Comparison of ENCODE assay signal across 22 cellular contexts in genomic region chr20:4261333-4262284, GRCh38. TPM values are rescaled to one million over a fixed set of nuclear protein-coding genes. Genes with fewer than 3 reads are reported as not detected.
DNase-seq lines count a peak whose midpoint lies in the region; ATAC-seq and TF ChIP-seq lines count a peak whose summit lies in the region.
"Had no signal": no experiment of that assay in that cellular context is flagged by ENCODE, and none has a peak within 500 bp of the region (broad histone marks: within the 10 kb centered on the region; RNA-seq: fewer than 3 reads in every experiment).

No MANE protein-coding gene starts in this region.

- no peak for ATAC-seq in GM19351 (IDR thresholded peaks at IDR 0.05; ENCODE audit: unreplicated experiment)
- ATAC-seq: natural killer cell treated with Interleukin-12 subunit alpha and Interleukin-12 subunit beta and Interleukin-15 and Interleukin-18, amount 100 ng/mL, for 72 hours; stimulated activated effector memory CD8-positive, alpha-beta T cell treated with anti-CD3 and anti-CD28 coated beads, Interleukin-12 subunit alpha, Interleukin-12 subunit beta, amount 100 ng/mL, for 72 hours had no signal

- peak; percentile 38 for DNase-seq in ELR (ENCODE audit: low read depth)
- DNase-seq in NT2/D1 (ENCODE audit: low read depth, low spot score), result peak; percentile 70
- DNase-seq in epithelial cell of esophagus (ENCODE audit: low read depth), result peak; percentile 54
- peak; percentile 11 for DNase-seq in myocyte (ENCODE audit: low read depth)
- DNase-seq in stimulated activated CD4-positive, alpha-beta T cell treated with anti-CD3 and anti-CD28 coated beads, Interleukin-1b, Interleukin-23, amount 100 ng/mL, for 48 hours, result no peak
- no peak for DNase-seq in activated effector memory CD4-positive, alpha-beta T cell treated with Interleukin-2 at 50 U/mL for 16 hours
- no peak for DNase-seq in kidney glomerular epithelial cell (lab: John Stamatoyannopoulos, UW)
- DNase-seq: activated CD4-positive, alpha-beta T cell treated with anti-CD3 and anti-CD28 coated beads, Interleukin-2, amount 50 U/mL, for 1 hour; activated gamma-delta T cell treated with Interleukin-2 at 50 U/mL for 16 hours; dorsolateral prefrontal cortex; esophagus squamous epithelium; NCI-H187; NCI-H345; RPMI8226 had no signal

- H3K36me3 ChIP-seq in NT2/D1 (ENCODE audit: insufficient read depth, insufficient read length, low read length), result no peaks in the 10 kb centered on the region
- H3K36me3 ChIP-seq: ascending aorta, esophagus squamous epithelium, prostate gland, thoracic aorta had no signal

- no peak overlapping the region for H3K9ac ChIP-seq in NT2/D1 (ENCODE audit: insufficient read length, low read depth)

- no peaks in the 10 kb centered on the region for H3K27me3 ChIP-seq in NT2/D1 (ENCODE audit: insufficient read depth, insufficient read length)
- H3K27me3 ChIP-seq: ascending aorta had no signal

- H3K4me3 ChIP-seq in NT2/D1 (ENCODE audit: insufficient read length, low read depth), result no peak overlapping the region
- no peak overlapping the region for H3K4me3 ChIP-seq in epithelial cell of esophagus (ENCODE audit: low read length)
- H3K4me3 ChIP-seq: ascending aorta, dorsolateral prefrontal cortex, esophagus squamous epithelium, hepatocyte, prostate gland, thoracic aorta had no signal

- H3K9me3 ChIP-seq in NT2/D1 (ENCODE audit: insufficient read depth, low read length), result 0 out of 2 replicates have a peak, but pooled peaks cover 4% of the 10 kb centered on the region
- H3K9me3 ChIP-seq: ascending aorta, esophagus squamous epithelium, prostate gland, thoracic aorta had no signal

- H3K4me1 ChIP-seq in NT2/D1 (ENCODE audit: insufficient read depth, insufficient read length), result peaks cover 2% of the 10 kb centered on the region
- H3K4me1 ChIP-seq: ascending aorta, esophagus squamous epithelium, prostate gland had no signal

- no peak for TF ChIP-seq CTCF in epithelial cell of esophagus (IDR thresholded peaks at IDR 0.05; ENCODE audit: insufficient read depth, low read depth, low read length, missing control alignments)

RNA-seq across cellular contexts. Expression of gene ADRA1D, which starts 12.5 kb away (rescaled TPM):
- not detected in 2 replicates for total RNA-seq in myocyte
- not detected for polyA plus RNA-seq in myocyte (2012)
- total RNA-seq: natural killer cell treated with Interleukin-12 subunit alpha and Interleukin-12 subunit beta and Interleukin-15 and Interleukin-18, amount 100 ng/mL, for 72 hours had no signal
- polyA plus RNA-seq: CD14-positive monocyte had no signal

Comparison
In these comparisons a context has a peak if more than half of its experiments do, and no peak if none do; other contexts are left out.
1. DNase-seq: peak in ELR (single experiment), NT2/D1 (single experiment), epithelial cell of esophagus (single experiment) and myocyte (single experiment); none in stimulated activated CD4-positive, alpha-beta T cell treated with anti-CD3 and anti-CD28 coated beads, Interleukin-1b, Interleukin-23, amount 100 ng/mL, for 48 hours (single experiment), activated effector memory CD4-positive, alpha-beta T cell treated with Interleukin-2 at 50 U/mL for 16 hours (single experiment) and kidney glomerular epithelial cell (single experiment).